1 cellular context compared by ENCODE assay signal in the genomic region with DNA sequence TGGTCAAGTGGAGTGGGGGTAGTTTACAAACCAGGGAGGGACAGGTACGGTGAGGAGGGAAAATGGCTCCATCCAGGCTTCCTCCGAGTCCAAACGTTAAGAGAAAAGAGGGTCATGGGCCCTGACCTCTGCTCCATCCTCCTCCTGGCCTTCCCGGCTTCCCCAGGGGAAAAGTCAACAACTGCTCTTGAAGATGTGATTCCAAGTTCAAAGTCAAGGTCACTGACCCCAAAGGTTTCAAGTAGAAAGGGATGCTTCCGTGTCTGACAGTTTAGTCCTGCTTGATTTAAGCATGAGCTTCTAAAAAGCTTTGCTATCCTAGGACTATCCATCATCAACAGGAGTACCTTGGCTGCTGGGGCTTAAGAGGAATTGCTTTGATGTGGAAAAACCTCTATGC.
TF ChIP-seq lines count a peak whose summit lies in the region.

No MANE protein-coding gene starts in this region.

TF ChIP-seq in GM23338, 12 proteins besides CTCF, POLR2A, EP300 and RAD21 (continued from another document):
- TF ChIP-seq, protein P1, sequence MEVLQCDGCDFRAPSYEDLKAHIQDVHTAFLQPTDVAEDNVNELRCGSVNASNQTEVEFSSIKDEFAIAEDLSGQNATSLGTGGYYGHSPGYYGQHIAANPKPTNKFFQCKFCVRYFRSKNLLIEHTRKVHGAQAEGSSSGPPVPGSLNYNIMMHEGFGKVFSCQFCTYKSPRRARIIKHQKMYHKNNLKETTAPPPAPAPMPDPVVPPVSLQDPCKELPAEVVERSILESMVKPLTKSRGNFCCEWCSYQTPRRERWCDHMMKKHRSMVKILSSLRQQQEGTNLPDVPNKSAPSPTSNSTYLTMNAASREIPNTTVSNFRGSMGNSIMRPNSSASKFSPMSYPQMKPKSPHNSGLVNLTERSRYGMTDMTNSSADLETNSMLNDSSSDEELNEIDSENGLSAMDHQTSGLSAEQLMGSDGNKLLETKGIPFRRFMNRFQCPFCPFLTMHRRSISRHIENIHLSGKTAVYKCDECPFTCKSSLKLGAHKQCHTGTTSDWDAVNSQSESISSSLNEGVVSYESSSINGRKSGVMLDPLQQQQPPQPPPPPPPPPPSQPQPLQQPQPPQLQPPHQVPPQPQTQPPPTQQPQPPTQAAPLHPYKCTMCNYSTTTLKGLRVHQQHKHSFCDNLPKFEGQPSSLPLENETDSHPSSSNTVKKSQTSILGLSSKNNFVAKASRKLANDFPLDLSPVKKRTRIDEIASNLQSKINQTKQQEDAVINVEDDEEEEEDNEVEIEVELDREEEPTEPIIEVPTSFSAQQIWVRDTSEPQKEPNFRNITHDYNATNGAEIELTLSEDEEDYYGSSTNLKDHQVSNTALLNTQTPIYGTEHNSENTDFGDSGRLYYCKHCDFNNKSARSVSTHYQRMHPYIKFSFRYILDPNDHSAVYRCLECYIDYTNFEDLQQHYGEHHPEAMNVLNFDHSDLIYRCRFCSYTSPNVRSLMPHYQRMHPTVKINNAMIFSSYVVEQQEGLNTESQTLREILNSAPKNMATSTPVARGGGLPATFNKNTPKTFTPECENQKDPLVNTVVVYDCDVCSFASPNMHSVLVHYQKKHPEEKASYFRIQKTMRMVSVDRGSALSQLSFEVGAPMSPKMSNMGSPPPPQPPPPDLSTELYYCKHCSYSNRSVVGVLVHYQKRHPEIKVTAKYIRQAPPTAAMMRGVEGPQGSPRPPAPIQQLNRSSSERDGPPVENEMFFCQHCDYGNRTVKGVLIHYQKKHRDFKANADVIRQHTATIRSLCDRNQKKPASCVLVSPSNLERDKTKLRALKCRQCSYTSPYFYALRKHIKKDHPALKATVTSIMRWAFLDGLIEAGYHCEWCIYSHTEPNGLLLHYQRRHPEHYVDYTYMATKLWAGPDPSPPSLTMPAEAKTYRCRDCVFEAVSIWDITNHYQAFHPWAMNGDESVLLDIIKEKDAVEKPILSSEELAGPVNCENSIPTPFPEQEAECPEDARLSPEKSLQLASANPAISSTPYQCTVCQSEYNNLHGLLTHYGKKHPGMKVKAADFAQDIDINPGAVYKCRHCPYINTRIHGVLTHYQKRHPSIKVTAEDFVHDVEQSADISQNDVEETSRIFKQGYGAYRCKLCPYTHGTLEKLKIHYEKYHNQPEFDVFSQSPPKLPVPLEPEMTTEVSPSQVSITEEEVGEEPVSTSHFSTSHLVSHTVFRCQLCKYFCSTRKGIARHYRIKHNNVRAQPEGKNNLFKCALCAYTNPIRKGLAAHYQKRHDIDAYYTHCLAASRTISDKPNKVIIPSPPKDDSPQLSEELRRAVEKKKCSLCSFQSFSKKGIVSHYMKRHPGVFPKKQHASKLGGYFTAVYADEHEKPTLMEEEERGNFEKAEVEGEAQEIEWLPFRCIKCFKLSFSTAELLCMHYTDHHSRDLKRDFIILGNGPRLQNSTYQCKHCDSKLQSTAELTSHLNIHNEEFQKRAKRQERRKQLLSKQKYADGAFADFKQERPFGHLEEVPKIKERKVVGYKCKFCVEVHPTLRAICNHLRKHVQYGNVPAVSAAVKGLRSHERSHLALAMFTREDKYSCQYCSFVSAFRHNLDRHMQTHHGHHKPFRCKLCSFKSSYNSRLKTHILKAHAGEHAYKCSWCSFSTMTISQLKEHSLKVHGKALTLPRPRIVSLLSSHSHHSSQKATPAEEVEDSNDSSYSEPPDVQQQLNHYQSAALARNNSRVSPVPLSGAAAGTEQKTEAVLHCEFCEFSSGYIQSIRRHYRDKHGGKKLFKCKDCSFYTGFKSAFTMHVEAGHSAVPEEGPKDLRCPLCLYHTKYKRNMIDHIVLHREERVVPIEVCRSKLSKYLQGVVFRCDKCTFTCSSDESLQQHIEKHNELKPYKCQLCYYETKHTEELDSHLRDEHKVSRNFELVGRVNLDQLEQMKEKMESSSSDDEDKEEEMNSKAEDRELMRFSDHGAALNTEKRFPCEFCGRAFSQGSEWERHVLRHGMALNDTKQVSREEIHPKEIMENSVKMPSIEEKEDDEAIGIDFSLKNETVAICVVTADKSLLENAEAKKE (CRISPR knock-in tag; IDR thresholded peaks at IDR 0.05): no peak
TF ChIP-seq in GM23338: peak in this region for 0.
